16 cellular contexts compared by ENCODE assay signal in genomic region chr22:46810856-46811786, GRCh38. TPM values are rescaled to one million over a fixed set of nuclear protein-coding genes. Genes with fewer than 3 reads are reported as not detected.
DNase-seq lines count a peak whose midpoint lies in the region; ATAC-seq, FAIRE-seq and TF ChIP-seq lines count a peak whose summit lies in the region.
"Had no signal": no experiment of that assay in that cellular context is flagged by ENCODE, and none has a peak within 500 bp of the region (broad histone marks: within the 10 kb centered on the region; RNA-seq: fewer than 3 reads in every experiment).

No MANE protein-coding gene starts in this region.

- POLR2A ChIA-PET in PC-9 (lab: Charles Lee; ENCODE audit: unreplicated experiment) = interaction anchor here (0.6 kb wide), 1 partner anchor 43 kb away, joined by 3 read pairs; no protein-coding TSS in a partner anchor

- peak; percentile 62 for FAIRE-seq in bronchial epithelial cell (lab: Jason Lieb, UNC)
- FAIRE-seq: GM19239 had no signal

- no peaks in the 10 kb centered on the region for H3K9me2 ChIP-seq in PC-9 (ENCODE audit: insufficient read depth)

- WGBS in aorta, 2 donors = 94 to 97% methylated on average over 21 of the region's 21 CpGs

- no peaks in the 10 kb centered on the region for H3K27me3 Mint-ChIP-seq in stimulated activated naive CD8-positive, alpha-beta T cell treated with anti-CD3 and anti-CD28 coated beads, Interleukin-15, amount 100 ng/mL, for 72 hours
- no peaks in the 10 kb centered on the region for H3K27me3 Mint-ChIP-seq in neural crest cell (ENCODE audit: low read depth)

- no peaks in the 10 kb centered on the region for H3K4me1 ChIP-seq in aorta (ENCODE audit: control insufficient read depth in 1 of 2, insufficient read depth in 2 of 2, low read length in 2 of 2)
- H3K4me1 ChIP-seq in PC-9 (replicated peaks; ENCODE audit: insufficient read depth) = 0 out of 2 replicates have a peak, but pooled peaks cover 2% of the 10 kb centered on the region

- H3K27ac ChIP-seq in aorta (ENCODE audit: low read depth in 1 of 2, low read length in 2 of 2) (no peak overlapping the region), PC-9 (no peak overlapping the region)

- H3K4me3 Mint-ChIP-seq in stimulated activated naive CD8-positive, alpha-beta T cell treated with anti-CD3 and anti-CD28 coated beads, Interleukin-15, amount 100 ng/mL, for 72 hours = no peak overlapping the region
- H3K4me3 Mint-ChIP-seq in neural crest cell = no peak overlapping the region

- no peaks in the 10 kb centered on the region for H3F3A ChIP-seq in PC-9 (ENCODE audit: insufficient read depth, low read depth)

- no peaks in the 10 kb centered on the region for H3K9me3 Mint-ChIP-seq in stimulated activated naive CD8-positive, alpha-beta T cell treated with anti-CD3 and anti-CD28 coated beads, Interleukin-15, amount 100 ng/mL, for 72 hours
- no peaks in the 10 kb centered on the region for H3K9me3 Mint-ChIP-seq in neural crest cell

- peaks cover 45% of the 10 kb centered on the region for H4K20me1 ChIP-seq in PC-9 (ENCODE audit: insufficient read depth)

- ATAC-seq in stimulated activated naive CD8-positive, alpha-beta T cell treated with anti-CD3 and anti-CD28 coated beads, Interleukin-15, amount 100 ng/mL, for 72 hours = no peak
- ATAC-seq in stimulated activated naive CD8-positive, alpha-beta T cell treated with anti-CD3 and anti-CD28 coated beads, Interleukin-15, Interleukin-2, amounts not matched to agents 100 U/mL and 50 U/mL, for 24 hours = no peak
- ATAC-seq in aorta (ENCODE audit: low FRiP score) (no peak), GM19463 (IDR thresholded peaks at IDR 0.05; ENCODE audit: unreplicated experiment) (no peak)

- CTCF ChIA-PET in PC-9 (lab: Charles Lee) = no interaction called here

- H3K36me3 ChIP-seq in bronchial epithelial cell (ENCODE audit: control insufficient read depth, insufficient read depth, low read length) (peaks cover 2% of the 10 kb centered on the region), aorta (ENCODE audit: control insufficient read depth in 1 of 2, insufficient read depth in 2 of 2, low read length in 1 of 2) (no peaks in the 10 kb centered on the region), PC-9 (ENCODE audit: low read depth) (no peaks in the 10 kb centered on the region)

- H3K4me3 ChIP-seq in bronchial epithelial cell (ENCODE audit: low read depth, low read length) (no peak overlapping the region), aorta (ENCODE audit: low read length in 2 of 2) (no peak overlapping the region), PC-9 (no peak overlapping the region)

- intact Hi-C loops in aorta (cut with DNase I) = no loop called here
- intact Hi-C loops in PC-9 (cut with micrococcal nuclease; ENCODE audit: unreplicated experiment) = no loop called here

- H3K36me3 Mint-ChIP-seq in neural crest cell (ENCODE audit: low read depth) = peaks cover 13% of the 10 kb centered on the region

- 0 out of 2 replicates have a peak, but pooled peaks cover 4% of the 10 kb centered on the region for H3K79me2 ChIP-seq in PC-9 (ENCODE audit: low read depth)

- H2AFZ ChIP-seq in PC-9 = no peak overlapping the region

- DNase-seq in stimulated activated naive CD8-positive, alpha-beta T cell treated with anti-CD3 and anti-CD28 coated beads, Interleukin-15, amount 100 ng/mL, for 72 hours = no peak
- no peak for DNase-seq in stimulated activated naive CD8-positive, alpha-beta T cell treated with anti-CD3 and anti-CD28 coated beads, Interleukin-15, Interleukin-2, amounts not matched to agents 100 U/mL and 50 U/mL, for 24 hours
- DNase-seq in bronchial epithelial cell (ENCODE audit: low read depth) (no peak), neural crest cell (ENCODE audit: low read depth, low spot score) (no peak), aorta (peak; percentile 16 to 45), PC-9 (no peak), NCI-H82 (lab: John Stamatoyannopoulos, UW) (no peak)
- DNase-seq: ACHN, H7, NCI-H1048, NCI-H1436 treated with DMSO at 0.1 percent for 48 hours, NCI-H2029 treated with DMSO at 0.1 percent for 48 hours, NCI-H2171 treated with DMSO at 0.1 percent for 48 hours, NCI-H748 treated with DMSO at 0.1 percent for 48 hours had no signal

- H3K27me3 ChIP-seq in bronchial epithelial cell (ENCODE audit: control insufficient read depth, insufficient read depth, low read length) (no peaks in the 10 kb centered on the region), aorta (ENCODE audit: control insufficient read depth in 1 of 2, insufficient read depth in 2 of 2, low read length in 1 of 2) (no peaks in the 10 kb centered on the region), PC-9 (ENCODE audit: insufficient read depth, low read depth) (no peaks in the 10 kb centered on the region)

- BruUV-seq in PC-9 (replicated peaks; lab: Mats Ljungman, UMichigan) = no TSS peak

- peaks cover 39% of the 10 kb centered on the region for H3K4me1 Mint-ChIP-seq in stimulated activated naive CD8-positive, alpha-beta T cell treated with anti-CD3 and anti-CD28 coated beads, Interleukin-15, amount 100 ng/mL, for 72 hours
- H3K4me1 Mint-ChIP-seq in neural crest cell = peaks cover 46% of the 10 kb centered on the region

- no peak overlapping the region for H3K4me2 ChIP-seq in PC-9

- peak overlapping the region; percentile 17 to 35 for H3K27ac Mint-ChIP-seq in stimulated activated naive CD8-positive, alpha-beta T cell treated with anti-CD3 and anti-CD28 coated beads, Interleukin-15, amount 100 ng/mL, for 72 hours
- H3K27ac Mint-ChIP-seq in neural crest cell (ENCODE audit: unreplicated experiment) = peak overlapping the region; percentile 73

- no peak for TF ChIP-seq CTCF in bronchial epithelial cell (IDR thresholded peaks at IDR 0.05; ENCODE audit: insufficient read depth, low read length, severe bottlenecking)
- no peak for TF ChIP-seq CTCF in neural crest cell (conservative IDR thresholded peaks at IDR 0.05)
- no peak for TF ChIP-seq CTCF in PC-9 (conservative IDR thresholded peaks at IDR 0.05)

- H3K9me3 ChIP-seq in aorta (ENCODE audit: control insufficient read depth, low read length) = no peaks in the 10 kb centered on the region
- H3K9me3 ChIP-seq in PC-9 (ENCODE audit: insufficient read depth, low read depth) = no peaks in the 10 kb centered on the region

RNA-seq across cellular contexts. Expression of gene TBC1D22A, which starts 48.7 kb away (rescaled TPM):
- 10.0 and 14.8 TPM in 2 replicates for total RNA-seq in bronchial epithelial cell
- 14.3 and 15.5 TPM in 2 replicates for total RNA-seq in neural crest cell
- total RNA-seq in aorta = 10 to 100 TPM; 21.1 to 37.1 TPM
- 10 to 100 TPM; 10.8 to 14.7 TPM for polyA plus RNA-seq in aorta
- 40.3 and 41.4 TPM in 2 replicates for total RNA-seq in PC-9 (2021)

Comparison
In these comparisons a context has a peak if more than half of its experiments do, and no peak if none do; other contexts are left out.
1. DNase-seq: peak in aorta (2 of 2); none in stimulated activated naive CD8-positive, alpha-beta T cell treated with anti-CD3 and anti-CD28 coated beads, Interleukin-15, amount 100 ng/mL, for 72 hours (0 of 2), stimulated activated naive CD8-positive, alpha-beta T cell treated with anti-CD3 and anti-CD28 coated beads, Interleukin-15, Interleukin-2, amounts not matched to agents 100 U/mL and 50 U/mL, for 24 hours (single experiment), bronchial epithelial cell (single experiment), neural crest cell (single experiment), PC-9 (0 of 2) and NCI-H82 (single experiment).